Comparison of ENCODE assay signal across 17 cellular contexts in the genomic region with DNA sequence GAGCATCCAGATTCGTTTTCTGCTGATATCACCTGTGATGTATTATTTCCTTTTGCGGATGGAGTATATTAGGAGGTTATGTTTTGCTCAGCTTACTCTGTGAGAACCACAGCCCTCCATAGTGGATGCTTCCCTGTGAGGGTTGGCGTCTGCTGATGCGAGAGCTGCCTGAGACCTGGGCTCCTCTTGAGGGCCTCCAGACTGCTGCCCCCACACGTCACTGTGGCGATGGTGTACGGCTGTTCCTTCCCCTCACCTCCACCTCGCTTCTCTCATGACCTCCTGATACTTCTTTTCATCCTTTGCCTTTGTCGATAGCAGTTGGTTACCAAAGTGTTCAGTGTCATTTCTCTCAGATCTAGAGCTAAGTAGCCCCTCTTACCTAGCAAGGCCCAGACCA.
DNase-seq lines count a peak whose midpoint lies in the region; ATAC-seq and TF ChIP-seq lines count a peak whose summit lies in the region.
"Had no signal": no experiment of that assay in that cellular context is flagged by ENCODE, and none has a peak within 500 bp of the region (broad histone marks: within the 10 kb centered on the region; RNA-seq: fewer than 3 reads in every experiment).

No MANE protein-coding gene starts in this region.

- no peak for ATAC-seq in stimulated activated naive B cell treated with anti-CD40 and anti-IgM and Interleukin-4, amounts not matched to agents 10 μg/mL and 1 μg/mL and 100 μg/mL, for 72 hours (replicated peaks)
- ATAC-seq in GM18870 (IDR thresholded peaks at IDR 0.05; ENCODE audit: unreplicated experiment) = no peak
- ATAC-seq: GM12878, GM23338, HCT116 had no signal

- H3K4me1 Mint-ChIP-seq in activated T-helper 1 cell treated with anti-CD3 and anti-CD28 coated beads, Interleukin-12 subunit alpha, Interleukin-12 subunit beta, Interleukin-2, Interleukin-4 antibody, amounts not matched to agents 30 ng/mL and 10 ng/mL and 1 ng/mL, durations not matched to agents 14 hours and 24 hours and 36 hours (ENCODE audit: low read depth) = peaks cover 11% of the 10 kb centered on the region
- no peaks in the 10 kb centered on the region for H3K4me1 Mint-ChIP-seq in endothelial cell (ENCODE audit: unreplicated experiment)
- H3K4me1 Mint-ChIP-seq in stimulated activated naive B cell treated with anti-CD40 and anti-IgM and Interleukin-4, amounts not matched to agents 10 μg/mL and 1 μg/mL and 100 μg/mL, for 72 hours = peaks cover 5 to 8% of the 10 kb centered on the region in 2 donors
- H3K4me1 Mint-ChIP-seq: GM23338, H9 had no signal

- TF ChIP-seq CTCF in endothelial cell (IDR thresholded peaks at IDR 0.05; ENCODE audit: unreplicated experiment) = no peak

- DNase-seq in activated T-helper 1 cell treated with anti-CD3 and anti-CD28 coated beads, Interleukin-12 subunit alpha, Interleukin-12 subunit beta, Interleukin-2, Interleukin-4 antibody, amounts not matched to agents 30 ng/mL and 10 ng/mL and 1 ng/mL, durations not matched to agents 14 hours and 24 hours and 36 hours (ENCODE audit: low spot score) = no peak
- no peak for DNase-seq in endothelial cell (ENCODE audit: low spot score)
- DNase-seq in posterior vena cava (ENCODE audit: low spot score) = peak; percentile 55
- DNase-seq in stimulated activated naive B cell treated with anti-CD40 and anti-IgM and Interleukin-4, amounts not matched to agents 10 μg/mL and 1 μg/mL and 100 μg/mL, for 72 hours = no peak
- DNase-seq in NCI-H510A (lab: John Stamatoyannopoulos, UW) = no peak
- DNase-seq in COR-L47 (lab: John Stamatoyannopoulos, UW) = no peak
- DNase-seq: C1 segment of cervical spinal cord; Caco-2; CD4-positive, alpha-beta memory T cell; DMS153; DND-41; GDM1; H9 had no signal

- H3K9me3 Mint-ChIP-seq in activated T-helper 1 cell treated with anti-CD3 and anti-CD28 coated beads, Interleukin-12 subunit alpha, Interleukin-12 subunit beta, Interleukin-2, Interleukin-4 antibody, amounts not matched to agents 30 ng/mL and 10 ng/mL and 1 ng/mL, durations not matched to agents 14 hours and 24 hours and 36 hours = no peaks in the 10 kb centered on the region
- no peaks in the 10 kb centered on the region for H3K9me3 Mint-ChIP-seq in endothelial cell (ENCODE audit: unreplicated experiment)
- H3K9me3 Mint-ChIP-seq in stimulated activated naive B cell treated with anti-CD40 and anti-IgM and Interleukin-4, amounts not matched to agents 10 μg/mL and 1 μg/mL and 100 μg/mL, for 72 hours = peaks cover 0 to 6% of the 10 kb centered on the region in 2 donors
- H3K9me3 Mint-ChIP-seq: GM23338, H9 had no signal

- no peak overlapping the region for H3K4me3 Mint-ChIP-seq in activated T-helper 1 cell treated with anti-CD3 and anti-CD28 coated beads, Interleukin-12 subunit alpha, Interleukin-12 subunit beta, Interleukin-2, Interleukin-4 antibody, amounts not matched to agents 30 ng/mL and 10 ng/mL and 1 ng/mL, durations not matched to agents 14 hours and 24 hours and 36 hours
- H3K4me3 Mint-ChIP-seq in endothelial cell (ENCODE audit: unreplicated experiment) = peak overlapping the region; percentile 2
- no peak overlapping the region for H3K4me3 Mint-ChIP-seq in stimulated activated naive B cell treated with anti-CD40 and anti-IgM and Interleukin-4, amounts not matched to agents 10 μg/mL and 1 μg/mL and 100 μg/mL, for 72 hours
- H3K4me3 Mint-ChIP-seq: CD4-positive, alpha-beta memory T cell; GM23338; H9 had no signal

- peak overlapping the region; percentile 31 for H3K27ac Mint-ChIP-seq in activated T-helper 1 cell treated with anti-CD3 and anti-CD28 coated beads, Interleukin-12 subunit alpha, Interleukin-12 subunit beta, Interleukin-2, Interleukin-4 antibody, amounts not matched to agents 30 ng/mL and 10 ng/mL and 1 ng/mL, durations not matched to agents 14 hours and 24 hours and 36 hours
- H3K27ac Mint-ChIP-seq in endothelial cell (ENCODE audit: unreplicated experiment) = no peak overlapping the region
- peak overlapping the region; percentile 7 for H3K27ac Mint-ChIP-seq in stimulated activated naive B cell treated with anti-CD40 and anti-IgM and Interleukin-4, amounts not matched to agents 10 μg/mL and 1 μg/mL and 100 μg/mL, for 72 hours
- H3K27ac Mint-ChIP-seq: GM23338 had no signal

- peaks cover 46% of the 10 kb centered on the region for H3K36me3 Mint-ChIP-seq in activated T-helper 1 cell treated with anti-CD3 and anti-CD28 coated beads, Interleukin-12 subunit alpha, Interleukin-12 subunit beta, Interleukin-2, Interleukin-4 antibody, amounts not matched to agents 30 ng/mL and 10 ng/mL and 1 ng/mL, durations not matched to agents 14 hours and 24 hours and 36 hours (ENCODE audit: low read depth)
- peaks cover 45% of the 10 kb centered on the region for H3K36me3 Mint-ChIP-seq in endothelial cell (ENCODE audit: low read depth, unreplicated experiment)
- peaks cover 58 to 79% of the 10 kb centered on the region in 2 donors for H3K36me3 Mint-ChIP-seq in stimulated activated naive B cell treated with anti-CD40 and anti-IgM and Interleukin-4, amounts not matched to agents 10 μg/mL and 1 μg/mL and 100 μg/mL, for 72 hours

- intact Hi-C loops in activated T-helper 1 cell treated with anti-CD3 and anti-CD28 coated beads, Interleukin-12 subunit alpha, Interleukin-12 subunit beta, Interleukin-2, Interleukin-4 antibody, amounts not matched to agents 30 ng/mL and 10 ng/mL and 1 ng/mL, durations not matched to agents 14 hours and 24 hours and 36 hours (cut with micrococcal nuclease) = no loop called here
- intact Hi-C loops in posterior vena cava (cut with DNase I) = no loop called here

- no peaks in the 10 kb centered on the region for H3K27me3 Mint-ChIP-seq in activated T-helper 1 cell treated with anti-CD3 and anti-CD28 coated beads, Interleukin-12 subunit alpha, Interleukin-12 subunit beta, Interleukin-2, Interleukin-4 antibody, amounts not matched to agents 30 ng/mL and 10 ng/mL and 1 ng/mL, durations not matched to agents 14 hours and 24 hours and 36 hours (ENCODE audit: insufficient read depth)
- H3K27me3 Mint-ChIP-seq in endothelial cell (ENCODE audit: unreplicated experiment) = peaks cover 8% of the 10 kb centered on the region
- no peaks in the 10 kb centered on the region for H3K27me3 Mint-ChIP-seq in stimulated activated naive B cell treated with anti-CD40 and anti-IgM and Interleukin-4, amounts not matched to agents 10 μg/mL and 1 μg/mL and 100 μg/mL, for 72 hours
- H3K27me3 Mint-ChIP-seq: CD4-positive, alpha-beta memory T cell had no signal
